In the genomic region with DNA sequence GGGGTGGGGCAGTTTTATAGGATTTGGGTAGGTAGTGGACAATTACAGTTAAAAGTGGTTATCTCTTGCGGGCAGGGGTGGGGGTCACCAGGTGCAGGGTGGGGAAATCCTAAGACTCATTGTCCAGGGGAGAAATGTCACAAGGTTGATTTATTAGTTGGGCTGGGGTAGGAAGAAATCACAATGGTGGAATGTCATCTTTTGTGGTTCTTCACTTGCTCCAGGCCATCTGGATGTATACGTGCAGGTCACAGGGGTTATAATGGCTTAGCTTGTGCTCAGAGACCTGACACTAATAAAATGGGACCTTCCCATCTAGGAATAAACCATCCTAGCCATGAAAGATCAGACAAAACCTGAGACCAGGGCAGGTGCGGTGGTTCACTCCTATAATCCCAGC, we compare ENCODE assay signal across 34 cellular contexts. TPM values are rescaled to one million over a fixed set of nuclear protein-coding genes. Genes with fewer than 3 reads are reported as not detected.
"Had no signal": no experiment of that assay in that cellular context is flagged by ENCODE, and none has a peak within 500 bp of the region (broad histone marks: within the 10 kb centered on the region; RNA-seq: fewer than 3 reads in every experiment).

No MANE protein-coding gene starts in this region.

- H3K4me3 Mint-ChIP-seq: activated CD4-positive, alpha-beta memory T cell treated with anti-CD3 and anti-CD28 coated beads, Interleukin-2, amount 10 ng/mL, durations not matched to agents 7 days and 5 days; activated CD8-positive, alpha-beta memory T cell treated with anti-CD3 and anti-CD28 coated beads, Interleukin-2, amount 10 ng/mL, durations not matched to agents 7 days and 5 days; activated naive CD8-positive, alpha-beta T cell treated with anti-CD3 and anti-CD28 coated beads for 36 hours had no signal

- H3K4me1 Mint-ChIP-seq: activated CD4-positive, alpha-beta memory T cell treated with anti-CD3 and anti-CD28 coated beads, Interleukin-2, amount 10 ng/mL, durations not matched to agents 7 days and 5 days; activated CD8-positive, alpha-beta memory T cell treated with anti-CD3 and anti-CD28 coated beads, Interleukin-2, amount 10 ng/mL, durations not matched to agents 7 days and 5 days; activated naive CD8-positive, alpha-beta T cell treated with anti-CD3 and anti-CD28 coated beads for 36 hours had no signal

- H3K27ac Mint-ChIP-seq: activated CD4-positive, alpha-beta memory T cell treated with anti-CD3 and anti-CD28 coated beads, Interleukin-2, amount 10 ng/mL, durations not matched to agents 7 days and 5 days; activated CD8-positive, alpha-beta memory T cell treated with anti-CD3 and anti-CD28 coated beads, Interleukin-2, amount 10 ng/mL, durations not matched to agents 7 days and 5 days; activated naive CD8-positive, alpha-beta T cell treated with anti-CD3 and anti-CD28 coated beads for 36 hours had no signal

- H3K36me3 Mint-ChIP-seq: activated CD8-positive, alpha-beta memory T cell treated with anti-CD3 and anti-CD28 coated beads, Interleukin-2, amount 10 ng/mL, durations not matched to agents 7 days and 5 days; activated naive CD8-positive, alpha-beta T cell treated with anti-CD3 and anti-CD28 coated beads for 36 hours had no signal

- H3K9me3 Mint-ChIP-seq: activated CD4-positive, alpha-beta memory T cell treated with anti-CD3 and anti-CD28 coated beads, Interleukin-2, amount 10 ng/mL, durations not matched to agents 7 days and 5 days; activated naive CD8-positive, alpha-beta T cell treated with anti-CD3 and anti-CD28 coated beads for 36 hours had no signal

- DNase-seq: activated CD4-positive, alpha-beta memory T cell treated with anti-CD3 and anti-CD28 coated beads, Interleukin-2, amount 10 ng/mL, durations not matched to agents 7 days and 5 days; activated CD4-positive, alpha-beta T cell treated with anti-CD3 and anti-CD28 coated beads for 1 hour; activated CD4-positive, alpha-beta T cell treated with anti-CD3 and anti-CD28 coated beads for 48 hours; activated CD4-positive, CD25-positive, alpha-beta regulatory T cell; activated CD8-positive, alpha-beta memory T cell treated with anti-CD3 and anti-CD28 coated beads for 24 hours; activated CD8-positive, alpha-beta memory T cell treated with anti-CD3 and anti-CD28 coated beads, Interleukin-2, amount 10 ng/mL, durations not matched to agents 7 days and 5 days; activated CD8-positive, alpha-beta memory T cell treated with anti-CD3 and anti-CD28 coated beads, Interleukin-2, amount 50 U/mL, for 48 hours; activated effector memory CD4-positive, alpha-beta T cell treated with Interleukin-2 at 50 U/mL for 16 hours; activated naive CD4-positive, alpha-beta T cell; activated naive CD4-positive, alpha-beta T cell treated with anti-CD3 and anti-CD28 coated beads, Interleukin-2, amount 50 U/mL, for 16 hours; activated naive CD8-positive, alpha-beta T cell treated with anti-CD3 and anti-CD28 coated beads for 36 hours; activated T-cell treated with anti-CD3 and anti-CD28 coated beads, Interleukin-2, amount 50 U/mL, for 48 hours; amniotic stem cell; aorta; brain microvascular endothelial cell; central memory CD4-positive, alpha-beta T cell; MM.1S; MV-4-11; NCI-H1092; NCI-H1436 treated with DMSO at 0.1 percent for 48 hours; NCI-H187; NCI-H2029 treated with DMSO at 0.1 percent for 48 hours; NCI-H2107; NCI-H2171; NCI-H510A; NCI-H526; NCI-H748 treated with DMSO at 0.1 percent for 48 hours; NK-92 treated with Interleukin-12 subunit alpha and Interleukin-12 subunit beta, amount 100 ng/mL, for 24 hours; Right ventricle myocardium superior; T1000; WERI-Rb-1 had no signal

- ATAC-seq: activated CD8-positive, alpha-beta memory T cell treated with anti-CD3 and anti-CD28 coated beads, Interleukin-2, amount 10 ng/mL, durations not matched to agents 7 days and 5 days had no signal

RNA-seq across cellular contexts. Expression of a gene that starts 11.5 kb away (rescaled TPM):
- total RNA-seq: activated CD4-positive, alpha-beta memory T cell treated with anti-CD3 and anti-CD28 coated beads, Interleukin-2, amount 10 ng/mL, durations not matched to agents 7 days and 5 days; activated CD8-positive, alpha-beta memory T cell treated with anti-CD3 and anti-CD28 coated beads, Interleukin-2, amount 10 ng/mL, durations not matched to agents 7 days and 5 days; activated naive CD8-positive, alpha-beta T cell treated with anti-CD3 and anti-CD28 coated beads for 36 hours; aorta; cerebellum; Right ventricle myocardium superior; T-helper 1 cell treated with Interleukin-12 subunit alpha and Interleukin-12 subunit beta and Interleukin-4 antibody, amounts not matched to agents 30 ng/mL and 1 ng/mL, for 36 hours; T-helper 2 cell treated with Interferon-gamma antibody and Interleukin-4, amounts not matched to agents 100 ng/mL and 5 ng/mL, for 36 hours had no signal

RNA-seq across cellular contexts. Expression of a gene that starts 31.4 kb away (rescaled TPM):
- total RNA-seq: activated CD4-positive, alpha-beta memory T cell treated with anti-CD3 and anti-CD28 coated beads, Interleukin-2, amount 10 ng/mL, durations not matched to agents 7 days and 5 days; activated CD8-positive, alpha-beta memory T cell treated with anti-CD3 and anti-CD28 coated beads, Interleukin-2, amount 10 ng/mL, durations not matched to agents 7 days and 5 days; activated naive CD8-positive, alpha-beta T cell treated with anti-CD3 and anti-CD28 coated beads for 36 hours; aorta; cerebellum; Right ventricle myocardium superior; T-helper 1 cell treated with Interleukin-12 subunit alpha and Interleukin-12 subunit beta and Interleukin-4 antibody, amounts not matched to agents 30 ng/mL and 1 ng/mL, for 36 hours; T-helper 2 cell treated with Interferon-gamma antibody and Interleukin-4, amounts not matched to agents 100 ng/mL and 5 ng/mL, for 36 hours had no signal
